Comparison of ENCODE assay signal across 14 cellular contexts in genomic region chr16:78377312-78377711, GRCh38.
A peak's percentile ranks its signal among the peaks of the same experiment; 100 is the strongest.
ATAC-seq, FAIRE-seq and TF ChIP-seq lines count a peak whose summit lies in the region.
"Had no signal": no experiment of that assay in that cellular context is flagged by ENCODE, and none has a peak within 500 bp of the region (broad histone marks: within the 10 kb centered on the region; RNA-seq: fewer than 3 reads in every experiment).

No MANE protein-coding gene starts in this region.

- no peak for TF ChIP-seq RAD21 in neural cell (conservative IDR thresholded peaks at IDR 0.05)

- H2AFZ ChIP-seq in neural cell (ENCODE audit: low read depth, low read length), result no peak overlapping the region

- no peaks in the 10 kb centered on the region for H3K27me3 ChIP-seq in neural cell (ENCODE audit: insufficient read depth, low read depth, low read length)
- H3K27me3 ChIP-seq: BE2C; BLaER1; BLaER1 treated with 17β-estradiol and CSF1 and Interleukin-3, amounts not matched to agents 10 nM and 100 nM had no signal

- no peaks in the 10 kb centered on the region for H3K36me3 ChIP-seq in neural cell (ENCODE audit: insufficient read depth, low read length)
- H3K36me3 ChIP-seq: BE2C; BLaER1; BLaER1 treated with 17β-estradiol and CSF1 and Interleukin-3, amounts not matched to agents 10 nM and 100 nM had no signal

- H4K20me1 ChIP-seq in neural cell (ENCODE audit: insufficient read depth), result no peaks in the 10 kb centered on the region
- H4K20me1 ChIP-seq: BLaER1; BLaER1 treated with 17β-estradiol and CSF1 and Interleukin-3, amounts not matched to agents 10 nM and 100 nM had no signal

- no peak overlapping the region for H3K4me3 ChIP-seq in neural cell (ENCODE audit: low read length)
- H3K4me3 ChIP-seq: A549; BLaER1; BLaER1 treated with 17β-estradiol and CSF1 and Interleukin-3, amounts not matched to agents 10 nM and 100 nM had no signal

- no peaks in the 10 kb centered on the region for H3K79me2 ChIP-seq in neural cell (replicated peaks; ENCODE audit: insufficient read depth, low read length)

- H3F3A ChIP-seq in neural cell (ENCODE audit: insufficient read depth, low read length, poor library complexity, severe bottlenecking), result no peaks in the 10 kb centered on the region

- no peak for TF ChIP-seq CTCF in neural cell (IDR thresholded peaks at IDR 0.05; ENCODE audit: poor library complexity, severe bottlenecking)

- H3K27ac ChIP-seq in neural cell (ENCODE audit: low read length), result no peak overlapping the region
- H3K27ac ChIP-seq: 22Rv1; A549; BLaER1; BLaER1 treated with 17β-estradiol and CSF1 and Interleukin-3, amounts not matched to agents 10 nM and 100 nM; C4-2B had no signal

- H3K9me2 ChIP-seq in neural cell (ENCODE audit: insufficient read depth, low read length), result no peaks in the 10 kb centered on the region

- H3K9ac ChIP-seq in neural cell (ENCODE audit: low read length), result no peak overlapping the region
- H3K9ac ChIP-seq: BLaER1; BLaER1 treated with 17β-estradiol and CSF1 and Interleukin-3, amounts not matched to agents 10 nM and 100 nM had no signal

- peak; percentile 19 for FAIRE-seq in G401.6 (lab: Jason Lieb, UNC)
- FAIRE-seq: A204.1, A549, D721Med had no signal

- no peaks in the 10 kb centered on the region for H3K9me3 ChIP-seq in neural cell (ENCODE audit: low read length)
- H3K9me3 ChIP-seq: A549; BE2C; BLaER1; BLaER1 treated with 17β-estradiol and CSF1 and Interleukin-3, amounts not matched to agents 10 nM and 100 nM; Caco-2 had no signal

- no peak overlapping the region for H3K4me2 ChIP-seq in neural cell (ENCODE audit: low read length)
- H3K4me2 ChIP-seq: A549; BLaER1; BLaER1 treated with 17β-estradiol and CSF1 and Interleukin-3, amounts not matched to agents 10 nM and 100 nM had no signal

- ATAC-seq in HG03280 (IDR thresholded peaks at IDR 0.05; ENCODE audit: unreplicated experiment), result no peak
- ATAC-seq in GM19395 (IDR thresholded peaks at IDR 0.05; ENCODE audit: unreplicated experiment), result no peak
- ATAC-seq: A549; CD8-positive, alpha-beta T cell had no signal

- peak; percentile 87 for TF ChIP-seq EP300 in neural cell (conservative IDR thresholded peaks at IDR 0.05; ENCODE audit: poor library complexity, severe bottlenecking)

TF ChIP-seq in neural cell, 6 proteins besides CTCF, POLR2A, EP300 and RAD21:
- TF ChIP-seq SMC3 (conservative IDR thresholded peaks at IDR 0.05; ENCODE audit: poor library complexity), result no peak
- no peak for TF ChIP-seq MXI1 (conservative IDR thresholded peaks at IDR 0.05; ENCODE audit: poor library complexity, severe bottlenecking)
- TF ChIP-seq POLR2AphosphoS5 (IDR thresholded peaks at IDR 0.05), result peak; percentile 81
- peak; percentile 12 for TF ChIP-seq REST (IDR thresholded peaks at IDR 0.05; ENCODE audit: borderline replicate concordance)
